In genomic region chr17:61421460-61421859, GRCh38 we compare ENCODE assay signal across 8 cellular contexts. TPM values are rescaled to one million over a fixed set of nuclear protein-coding genes. Genes with fewer than 3 reads are reported as not detected.
"Had no signal": no experiment of that assay in that cellular context is flagged by ENCODE, and none has a peak within 500 bp of the region (broad histone marks: within the 10 kb centered on the region; RNA-seq: fewer than 3 reads in every experiment).

No MANE protein-coding gene starts in this region.

- H3K27ac Mint-ChIP-seq: GM23338, H9 had no signal

- H2AFZ ChIP-seq: GM23338 had no signal

- DNase-seq: H9, HCEC 1CT, IMR-90 had no signal

- H3K4me2 ChIP-seq: GM23338 had no signal

- ATAC-seq: GM23338, K562 had no signal

- FAIRE-seq: H1, H54, K562 had no signal

- H3K4me3 ChIP-seq: GM23338, K562 had no signal

- H3K4me3 Mint-ChIP-seq: GM23338, H9 had no signal

- H3K9me3 Mint-ChIP-seq: GM23338, H9 had no signal

RNA-seq across cellular contexts. Expression of gene TBX2, which starts 21.8 kb away (rescaled TPM):
- total RNA-seq: GM23338, H1, H9 had no signal
- polyA plus RNA-seq: GM23338, H1, K562 had no signal

RNA-seq across cellular contexts. Expression of gene TBX4, which starts 30.8 kb away (rescaled TPM):
- total RNA-seq: GM23338, H1, H9, HT-29, IMR-90, K562 had no signal
- polyA plus RNA-seq: GM23338, K562 had no signal
